ENCODE assay signal across 1 cellular context in the genomic region with DNA sequence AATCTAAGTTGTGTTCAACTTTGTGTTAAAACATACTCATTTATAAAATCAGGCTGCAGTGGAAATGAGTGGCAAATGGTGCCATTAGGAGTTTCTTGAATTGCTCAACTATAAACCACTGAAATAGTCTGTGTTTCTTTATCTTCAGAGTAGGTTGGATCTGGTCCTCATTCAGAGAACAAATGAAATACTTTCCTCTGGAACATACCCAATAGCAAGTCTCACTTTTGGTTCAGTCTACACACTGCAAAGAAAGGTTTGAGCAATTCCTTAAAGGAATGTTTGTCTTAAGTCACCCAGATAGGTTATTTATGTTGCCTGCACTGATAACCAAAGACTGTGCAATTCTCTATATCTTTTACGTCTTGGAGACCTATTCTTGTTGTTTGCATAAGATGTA.
TF ChIP-seq lines count a peak whose summit lies in the region.

No MANE protein-coding gene starts in this region.

TF ChIP-seq in IMR-90, 13 proteins besides CTCF, POLR2A, EP300 and RAD21:
- no peak for TF ChIP-seq NFE2L2 (IDR thresholded peaks at IDR 0.05; ENCODE audit: low read depth, low read length)
- no peak for TF ChIP-seq RFX5 (IDR thresholded peaks at IDR 0.05; ENCODE audit: low read depth, low read length)
- peak; percentile 58 for TF ChIP-seq CEBPB (IDR thresholded peaks at IDR 0.05; ENCODE audit: low read depth, low read length)
TF ChIP-seq in IMR-90: peak in this region for 1.
